In the genomic region with DNA sequence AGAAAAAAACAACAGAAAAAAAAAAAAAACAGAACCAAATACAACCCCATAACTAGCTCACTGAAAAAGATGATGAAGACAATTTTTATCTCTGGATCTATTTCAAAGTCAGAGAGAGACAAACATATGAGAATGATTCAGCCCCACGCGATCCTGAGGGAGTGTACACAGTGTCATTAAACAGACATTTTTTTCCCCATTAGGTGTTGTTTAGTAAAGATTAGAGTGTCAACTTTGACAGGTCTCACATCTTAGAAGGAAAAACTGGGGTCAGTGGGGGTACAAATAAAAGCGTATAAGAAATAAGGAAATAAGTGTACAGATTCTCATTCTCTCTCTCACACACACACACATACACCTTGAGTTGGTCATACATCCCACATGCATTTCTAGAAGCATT, we compare ENCODE assay signal across 22 cellular contexts.
DNase-seq lines count a peak whose midpoint lies in the region; ATAC-seq, FAIRE-seq and TF ChIP-seq lines count a peak whose summit lies in the region.
"Had no signal": no experiment of that assay in that cellular context is flagged by ENCODE, and none has a peak within 500 bp of the region (broad histone marks: within the 10 kb centered on the region; RNA-seq: fewer than 3 reads in every experiment).

No MANE protein-coding gene starts in this region.

- no peak for ATAC-seq in activated CD8-positive, alpha-beta memory T cell treated with anti-CD3 and anti-CD28 coated beads, Interleukin-2, amount 10 ng/mL, durations not matched to agents 7 days and 5 days
- ATAC-seq in HG03039 (IDR thresholded peaks at IDR 0.05; ENCODE audit: unreplicated experiment): no peak
- ATAC-seq: CD8-positive, alpha-beta T cell; GM12878; GM23338 had no signal

- H2AFZ ChIP-seq in mammary epithelial cell (ENCODE audit: low read depth, low read length) (no peak overlapping the region), hepatocyte (no peak overlapping the region)
- H2AFZ ChIP-seq: GM23338 had no signal

- DNase-seq in MCF 10A (ENCODE audit: unreplicated experiment) (no peak), mammary epithelial cell (no peak), bronchial epithelial cell (ENCODE audit: low read depth) (peak; percentile 4), hepatocyte (ENCODE audit: low spot score) (peak; percentile 11), D721Med (ENCODE audit: insufficient read length, low spot score) (no peak)
- DNase-seq in activated CD8-positive, alpha-beta memory T cell treated with anti-CD3 and anti-CD28 coated beads, Interleukin-2, amount 10 ng/mL, durations not matched to agents 7 days and 5 days: no peak
- DNase-seq: 8988T; Caco-2; CD4-positive, CD25-positive, alpha-beta regulatory T cell; CD8-positive, alpha-beta T cell; DMS 273 treated with DMSO at 0.1 percent for 48 hours; DMS79; EL; GDM1; H9; HFFc6 had no signal

- H3K27ac ChIP-seq in mammary epithelial cell (ENCODE audit: insufficient read depth, low read depth, low read length): no peak overlapping the region
- H3K27ac ChIP-seq in hepatocyte: no peak overlapping the region
- H3K27ac ChIP-seq: BLaER1, C4-2B had no signal

- no TSS peak for BruUV-seq in MCF 10A (replicated peaks; lab: Mats Ljungman, UMichigan)
- BruUV-seq in mammary epithelial cell (replicated peaks; lab: Mats Ljungman, UMichigan): no TSS peak

- TF ChIP-seq CTCF in MCF 10A (IDR thresholded peaks at IDR 0.05; ENCODE audit: unreplicated experiment): no peak
- no peak for TF ChIP-seq CTCF in mammary epithelial cell (conservative IDR thresholded peaks at IDR 0.05 in 1 of 2, IDR thresholded peaks at IDR 0.05 in 1 of 2; ENCODE audit: extremely low read depth in 1 of 2, insufficient read depth in 1 of 2, low read depth in 1 of 2, low read length in 2 of 2)
- TF ChIP-seq CTCF in bronchial epithelial cell (IDR thresholded peaks at IDR 0.05; ENCODE audit: insufficient read depth, low read length, severe bottlenecking): no peak
- no peak for TF ChIP-seq CTCF in hepatocyte (IDR thresholded peaks at IDR 0.05; ENCODE audit: poor library complexity)
- no peak for TF ChIP-seq CTCF in D721Med (IDR thresholded peaks at IDR 0.05; ENCODE audit: insufficient read depth, missing control alignments)

- peak overlapping the region; percentile 41 for H3K27ac Mint-ChIP-seq in MCF 10A (ENCODE audit: low read depth, unreplicated experiment)
- no peak overlapping the region for H3K27ac Mint-ChIP-seq in activated CD8-positive, alpha-beta memory T cell treated with anti-CD3 and anti-CD28 coated beads, Interleukin-2, amount 10 ng/mL, durations not matched to agents 7 days and 5 days
- H3K27ac Mint-ChIP-seq: B cell; CD8-positive, alpha-beta T cell; GM23338; H9; HFFc6 had no signal

- no peak overlapping the region for H3K4me3 Mint-ChIP-seq in MCF 10A (ENCODE audit: unreplicated experiment)
- no peak overlapping the region for H3K4me3 Mint-ChIP-seq in activated CD8-positive, alpha-beta memory T cell treated with anti-CD3 and anti-CD28 coated beads, Interleukin-2, amount 10 ng/mL, durations not matched to agents 7 days and 5 days
- H3K4me3 Mint-ChIP-seq: B cell; CD4-positive, CD25-positive, alpha-beta regulatory T cell; CD8-positive, alpha-beta T cell; GM23338; H9; HFFc6 had no signal

- in situ Hi-C loops in mammary epithelial cell (cut with MboI; ENCODE audit: low sequenced_read_pairs in 2 of 2): no loop called here

- intact Hi-C loops in MCF 10A (cut with micrococcal nuclease) (no loop called here), mammary epithelial cell (cut with micrococcal nuclease) (no loop called here)

- H3K4me2 ChIP-seq in mammary epithelial cell (ENCODE audit: insufficient read depth, low read depth, low read length): no peak overlapping the region
- H3K4me2 ChIP-seq in hepatocyte: no peak overlapping the region
- H3K4me2 ChIP-seq: BLaER1, GM23338 had no signal

- POLR2A ChIA-PET in MCF 10A (lab: Yijun Ruan, JAX): interaction anchor here (1.4 kb wide), 1 partner anchor 10 kb away, joined by 3 read pairs; no protein-coding TSS in a partner anchor

- no peaks in the 10 kb centered on the region for H3K9me3 ChIP-seq in mammary epithelial cell (replicated peaks; ENCODE audit: insufficient read depth, low read length)
- H3K9me3 ChIP-seq in hepatocyte (ENCODE audit: low read depth): no peaks in the 10 kb centered on the region
- H3K9me3 ChIP-seq: BLaER1, Caco-2 had no signal

- H3K9ac ChIP-seq in mammary epithelial cell (ENCODE audit: insufficient read depth, low read length): no peak overlapping the region
- H3K9ac ChIP-seq: BLaER1 had no signal

- FAIRE-seq in bronchial epithelial cell (lab: Jason Lieb, UNC) (no peak), D721Med (lab: Jason Lieb, UNC) (no peak)
- FAIRE-seq: GM12878 had no signal

- no peak overlapping the region for H3K4me3 ChIP-seq in mammary epithelial cell (replicated peaks in 1 of 3; ENCODE audit: insufficient read depth in 1 of 3, low read depth in 2 of 3, low read length in 3 of 3)
- no peak overlapping the region for H3K4me3 ChIP-seq in bronchial epithelial cell (ENCODE audit: low read depth, low read length)
- no peak overlapping the region for H3K4me3 ChIP-seq in hepatocyte
- H3K4me3 ChIP-seq: BLaER1, GM12878, GM23338 had no signal

- H3K9me2 ChIP-seq in hepatocyte (replicated peaks; ENCODE audit: insufficient read depth): no peaks in the 10 kb centered on the region

- H3K36me3 ChIP-seq in mammary epithelial cell (ENCODE audit: insufficient read depth, low read length) (no peaks in the 10 kb centered on the region), bronchial epithelial cell (ENCODE audit: control insufficient read depth, insufficient read depth, low read length) (no peaks in the 10 kb centered on the region), hepatocyte (replicated peaks; ENCODE audit: insufficient read depth, low read depth) (no peaks in the 10 kb centered on the region)
- H3K36me3 ChIP-seq: BLaER1 had no signal

- H3K27me3 ChIP-seq in mammary epithelial cell (ENCODE audit: insufficient read depth, low read length) (no peaks in the 10 kb centered on the region), bronchial epithelial cell (ENCODE audit: control insufficient read depth, insufficient read depth, low read length) (no peaks in the 10 kb centered on the region), hepatocyte (no peaks in the 10 kb centered on the region)
- H3K27me3 ChIP-seq: BLaER1 had no signal

- no peaks in the 10 kb centered on the region for H3K27me3 Mint-ChIP-seq in MCF 10A (ENCODE audit: insufficient read depth, unreplicated experiment)
- no peaks in the 10 kb centered on the region for H3K27me3 Mint-ChIP-seq in activated CD8-positive, alpha-beta memory T cell treated with anti-CD3 and anti-CD28 coated beads, Interleukin-2, amount 10 ng/mL, durations not matched to agents 7 days and 5 days
- H3K27me3 Mint-ChIP-seq: B cell; CD4-positive, CD25-positive, alpha-beta regulatory T cell had no signal

- H3K36me3 Mint-ChIP-seq in MCF 10A (ENCODE audit: insufficient read depth, unreplicated experiment): no peaks in the 10 kb centered on the region
- H3K36me3 Mint-ChIP-seq in activated CD8-positive, alpha-beta memory T cell treated with anti-CD3 and anti-CD28 coated beads, Interleukin-2, amount 10 ng/mL, durations not matched to agents 7 days and 5 days: no peaks in the 10 kb centered on the region
- H3K36me3 Mint-ChIP-seq: CD4-positive, CD25-positive, alpha-beta regulatory T cell; CD8-positive, alpha-beta T cell had no signal

- no peaks in the 10 kb centered on the region for H4K20me1 ChIP-seq in mammary epithelial cell (ENCODE audit: insufficient read depth, low read length)
- no peaks in the 10 kb centered on the region for H4K20me1 ChIP-seq in hepatocyte (ENCODE audit: insufficient read depth, poor library complexity, severe bottlenecking)
- H4K20me1 ChIP-seq: BLaER1 had no signal

- H3K79me2 ChIP-seq in mammary epithelial cell (ENCODE audit: insufficient read depth, low read length): no peaks in the 10 kb centered on the region
- no peaks in the 10 kb centered on the region for H3K79me2 ChIP-seq in hepatocyte

- CTCF ChIA-PET in MCF 10A (lab: Yijun Ruan, JAX) (interaction anchor here (0.6 kb wide), 2 partner anchors 88 to 641 kb away, joined by 3 to 4 read pairs; no protein-coding TSS in a partner anchor), mammary epithelial cell (lab: Charles Lee; ENCODE audit: low non-redundant PET) (no interaction called here)
- CTCF ChIA-PET in activated CD8-positive, alpha-beta memory T cell treated with anti-CD3 and anti-CD28 coated beads, Interleukin-2, amount 10 ng/mL, durations not matched to agents 7 days and 5 days (lab: Charles Lee): no interaction called here

- no peaks in the 10 kb centered on the region for H3K9me3 Mint-ChIP-seq in MCF 10A (ENCODE audit: unreplicated experiment)
- H3K9me3 Mint-ChIP-seq in activated CD8-positive, alpha-beta memory T cell treated with anti-CD3 and anti-CD28 coated beads, Interleukin-2, amount 10 ng/mL, durations not matched to agents 7 days and 5 days (ENCODE audit: low read depth): no peaks in the 10 kb centered on the region
- H3K9me3 Mint-ChIP-seq: CD8-positive, alpha-beta T cell; GM23338; H9 had no signal

- peaks cover 13% of the 10 kb centered on the region for H3K4me1 Mint-ChIP-seq in MCF 10A (ENCODE audit: insufficient read depth, unreplicated experiment)
- no peaks in the 10 kb centered on the region for H3K4me1 Mint-ChIP-seq in activated CD8-positive, alpha-beta memory T cell treated with anti-CD3 and anti-CD28 coated beads, Interleukin-2, amount 10 ng/mL, durations not matched to agents 7 days and 5 days
- H3K4me1 Mint-ChIP-seq: B cell; CD4-positive, CD25-positive, alpha-beta regulatory T cell had no signal

- H3K4me1 ChIP-seq in mammary epithelial cell (ENCODE audit: insufficient read depth, low read length): no peaks in the 10 kb centered on the region
- H3K4me1 ChIP-seq in hepatocyte (ENCODE audit: insufficient read depth): no peaks in the 10 kb centered on the region
- H3K4me1 ChIP-seq: BLaER1, Caco-2 had no signal

- WGBS in mammary epithelial cell (ENCODE audit: low coverage, missing lambda C conversion rate): 28% methylated on average over 3 of the region's 3 CpGs
- 38% methylated on average over 3 of the region's 3 CpGs for WGBS in hepatocyte (ENCODE audit: low lambda C conversion rate, missing lambda C conversion rate)

- dilution Hi-C loops in mammary epithelial cell (cut with HindIII; ENCODE audit: low sequenced_read_pairs): no loop called here

Comparison
In these comparisons a context has a peak if more than half of its experiments do, and no peak if none do; other contexts are left out.
1. DNase-seq: peak in bronchial epithelial cell (single experiment) and hepatocyte (single experiment); none in MCF 10A (single experiment), mammary epithelial cell (single experiment), activated CD8-positive, alpha-beta memory T cell treated with anti-CD3 and anti-CD28 coated beads, Interleukin-2, amount 10 ng/mL, durations not matched to agents 7 days and 5 days (single experiment) and D721Med (single experiment).